9 cellular contexts compared by ENCODE assay signal in the genomic region with DNA sequence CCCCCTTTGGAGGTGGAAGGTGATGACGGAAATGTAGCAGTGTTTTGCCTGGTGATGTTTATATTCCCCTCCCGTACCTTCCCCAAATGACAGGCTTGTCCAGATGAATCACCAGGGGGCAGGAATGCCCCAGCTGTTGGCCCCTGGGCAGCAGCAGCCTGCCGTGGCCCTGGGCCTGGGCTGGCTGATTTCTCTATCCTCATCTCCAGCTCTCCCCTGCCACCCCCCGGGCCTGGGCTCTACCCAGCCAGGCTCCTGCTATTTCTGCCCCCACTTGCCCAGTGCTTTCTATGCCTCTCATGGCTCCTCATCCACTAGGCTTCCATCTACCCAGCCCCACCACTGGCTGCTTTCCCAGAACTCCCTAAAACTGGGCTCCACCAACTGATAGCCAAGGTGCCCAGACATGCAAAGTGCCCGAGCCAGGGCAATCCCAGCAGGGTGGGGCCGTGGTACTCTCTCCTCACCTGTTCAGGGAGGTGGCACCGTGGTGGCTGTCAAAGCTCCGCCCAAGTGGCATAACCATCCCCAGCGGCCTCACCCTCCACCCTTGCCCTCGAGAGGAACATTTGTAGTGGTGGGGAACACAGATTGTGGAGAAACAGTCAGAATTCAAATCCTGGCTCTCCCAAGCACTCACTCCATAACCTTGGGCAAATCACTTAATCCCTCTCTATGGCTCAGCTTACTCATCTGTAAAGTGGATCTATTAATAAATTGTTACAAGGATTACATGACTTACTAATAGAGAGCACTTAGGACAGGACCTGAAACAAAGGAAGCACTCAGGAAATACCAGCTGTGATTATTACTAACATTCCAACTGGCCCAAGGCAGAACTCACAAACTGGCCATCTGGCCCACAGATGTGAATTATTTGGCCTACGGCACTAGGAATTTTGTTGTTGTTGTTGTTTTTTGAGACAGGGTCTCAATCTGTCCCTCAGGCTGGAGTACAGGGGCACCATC. TPM values are rescaled to one million over a fixed set of nuclear protein-coding genes. Genes with fewer than 3 reads are reported as not detected.
DNase-seq lines count a peak whose midpoint lies in the region; ATAC-seq, FAIRE-seq and TF ChIP-seq lines count a peak whose summit lies in the region.
"Had no signal": no experiment of that assay in that cellular context is flagged by ENCODE, and none has a peak within 500 bp of the region (broad histone marks: within the 10 kb centered on the region; RNA-seq: fewer than 3 reads in every experiment).

No MANE protein-coding gene starts in this region.

- FAIRE-seq in pancreas (lab: Jason Lieb, UNC), result no peak

- DNase-seq in COR-L47 (lab: John Stamatoyannopoulos, UW) (peak; percentile 14), NCI-H524 (lab: John Stamatoyannopoulos, UW) (peak; percentile 54 to 75), epithelial cell of prostate (ENCODE audit: low read depth, low spot score) (no peak), pancreas (peak in 2 of 6 donors; percentile 18 to 74), NCI-H2227 treated with DMSO at 0.1 percent for 48 hours (lab: John Stamatoyannopoulos, UW) (no peak), caudate nucleus (lab: John Stamatoyannopoulos, UW) (no peak)

- H3K27ac ChIP-seq in epithelial cell of prostate (peak overlapping the region; percentile 9), pancreas (peak overlapping the region in 1 of 4 donors; percentile 22), caudate nucleus (ENCODE audit: low read depth, low read length) (no peak overlapping the region)
- H3K27ac ChIP-seq: neutrophil had no signal

- WGBS in pancreas, 2 donors, result 43 to 50% methylated on average over 11 of the region's 11 CpGs

- no peak overlapping the region for H3K4me3 ChIP-seq in pancreas

- H3K36me3 ChIP-seq in pancreas, result no peaks in the 10 kb centered on the region
- H3K36me3 ChIP-seq: neutrophil had no signal

- ATAC-seq in pancreas (peak in 3 of 4 donors; percentile 39 to 51 (median 50)), HG02798 (IDR thresholded peaks at IDR 0.05; ENCODE audit: poor library complexity, unreplicated experiment) (no peak), GM18867 (IDR thresholded peaks at IDR 0.05; ENCODE audit: unreplicated experiment) (no peak)

- no peaks in the 10 kb centered on the region for H3K27me3 ChIP-seq in pancreas
- H3K27me3 ChIP-seq: neutrophil had no signal

- intact Hi-C loops in pancreas (cut with DNase I), result no loop called here

- no peak for TF ChIP-seq CTCF in pancreas (IDR thresholded peaks at IDR 0.05)

- peaks cover 5 to 16% (median 11%) of the 10 kb centered on the region in 3 donors for H3K4me1 ChIP-seq in pancreas

- H3K9me3 ChIP-seq in pancreas, result no peaks in the 10 kb centered on the region
- H3K9me3 ChIP-seq: neutrophil had no signal

RNA-seq across cellular contexts. Expression of a gene that starts 12.8 kb away (rescaled TPM):
- 100 to 1,000 TPM in 2 of 6 donors, 10 to 100 TPM in 4; 68.4 to 141 (median 89.1) TPM for total RNA-seq in pancreas
- polyA plus RNA-seq in pancreas, result 10 to 100 TPM; 38.1 to 59.8 TPM

Comparison
In these comparisons a context has a peak if more than half of its experiments do, and no peak if none do; other contexts are left out.
1. DNase-seq: peak in COR-L47 (single experiment) and NCI-H524 (2 of 2); none in epithelial cell of prostate (single experiment), NCI-H2227 treated with DMSO at 0.1 percent for 48 hours (single experiment) and caudate nucleus (0 of 61).
2. ATAC-seq: peak in pancreas (3 of 4); none in HG02798 (single experiment) and GM18867 (single experiment).